Comparison of ENCODE assay signal across 11 cellular contexts in the genomic region with DNA sequence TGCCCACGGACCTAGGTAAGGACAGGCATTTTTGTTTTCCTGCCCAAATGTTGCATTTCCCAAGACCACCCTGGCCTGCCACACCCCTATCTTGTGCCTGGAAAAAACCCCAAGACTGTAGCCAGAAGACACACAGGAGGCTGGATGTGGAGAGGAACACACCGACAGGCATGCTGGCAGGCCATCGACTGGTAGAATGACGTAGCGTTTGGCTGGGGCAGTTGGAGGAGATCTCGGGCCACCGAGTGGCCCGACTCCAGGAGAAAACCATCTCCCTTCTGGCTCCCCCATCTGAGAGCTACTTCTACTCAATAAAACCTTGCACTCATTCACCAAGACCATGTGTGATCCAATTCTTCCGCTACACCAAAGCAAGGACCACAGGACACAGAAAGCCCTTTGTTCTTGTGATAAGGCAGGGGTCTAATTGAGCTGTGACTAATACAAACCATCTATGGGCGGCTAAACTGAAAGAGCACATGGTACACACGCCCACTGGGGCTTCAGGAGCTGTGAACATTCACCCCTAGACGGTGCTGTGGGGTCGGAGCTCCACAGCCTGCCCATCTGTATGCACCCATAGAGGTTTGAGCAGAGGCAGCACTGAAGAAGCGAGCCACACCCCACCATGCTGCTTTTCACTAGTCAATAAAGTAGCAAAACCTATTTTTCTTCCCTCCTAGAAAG. TPM values are rescaled to one million over a fixed set of nuclear protein-coding genes. Genes with fewer than 3 reads are reported as not detected.
DNase-seq lines count a peak whose midpoint lies in the region; ATAC-seq and TF ChIP-seq lines count a peak whose summit lies in the region.
"Had no signal": no experiment of that assay in that cellular context is flagged by ENCODE, and none has a peak within 500 bp of the region (broad histone marks: within the 10 kb centered on the region; RNA-seq: fewer than 3 reads in every experiment).

No MANE protein-coding gene starts in this region.

- H3K9me3 ChIP-seq in fibroblast of lung (ENCODE audit: control insufficient read depth, insufficient read depth, low read depth, low read length), result no peaks in the 10 kb centered on the region

- no peak overlapping the region for H3K4me3 ChIP-seq in GM12875 (ENCODE audit: low read depth, low read length)
- no peak overlapping the region for H3K4me3 ChIP-seq in fibroblast of lung (replicated peaks in 1 of 4; ENCODE audit: control extremely low read depth in 1 of 4, insufficient read depth in 1 of 4, low read depth in 3 of 4, low read length in 4 of 4)

- no peak overlapping the region for H3K27ac Mint-ChIP-seq in Calu3 (ENCODE audit: unreplicated experiment)
- H3K27ac Mint-ChIP-seq: T-helper 2 cell treated with Interferon-gamma antibody and Interleukin-4, amounts not matched to agents 5 μg/mL and 100 μg/mL, for 36 hours had no signal

- peaks cover 33% of the 10 kb centered on the region for H3K4me1 Mint-ChIP-seq in Calu3 (ENCODE audit: low read depth, unreplicated experiment)

- peaks cover 73% of the 10 kb centered on the region for H3K27me3 Mint-ChIP-seq in Calu3 (ENCODE audit: unreplicated experiment)

- H3K4me1 ChIP-seq in fibroblast of lung (ENCODE audit: control insufficient read depth, extremely low read depth, insufficient read depth, low read length), result peaks cover 2% of the 10 kb centered on the region

- peaks cover 1% of the 10 kb centered on the region for H3K36me3 Mint-ChIP-seq in Calu3 (ENCODE audit: insufficient read depth, unreplicated experiment)

- ATAC-seq in GM19035 (IDR thresholded peaks at IDR 0.05; ENCODE audit: unreplicated experiment), result no peak

- H4K20me1 ChIP-seq in fibroblast of lung (ENCODE audit: control insufficient read depth, extremely low read depth, insufficient read depth, low read length), result no peaks in the 10 kb centered on the region

- H3K27ac ChIP-seq in fibroblast of lung (ENCODE audit: insufficient read depth, low read length), result no peak overlapping the region

- CTCF ChIA-PET in Calu3 (lab: Charles Lee), result interaction anchor here (0.6 to 5.4 kb wide), 8 partner anchors 14 to 89 kb away, joined by 3 to 112 read pairs (median 6); no protein-coding TSS in a partner anchor

- peaks cover 7% of the 10 kb centered on the region for H3K27me3 ChIP-seq in fibroblast of lung (ENCODE audit: control insufficient read depth, insufficient read depth, low read length)

- TF ChIP-seq CTCF in Calu3 (IDR thresholded peaks at IDR 0.05; ENCODE audit: unreplicated experiment) (no peak), GM12875 (IDR thresholded peaks at IDR 0.05; ENCODE audit: borderline replicate concordance, insufficient read depth, low read depth, low read length) (peak; percentile 33; the same call in 1 of the 2 replicates), fibroblast of lung (conservative IDR thresholded peaks at IDR 0.05 in 1 of 2, IDR thresholded peaks at IDR 0.05 in 1 of 2; ENCODE audit: low read depth in 1 of 2, low read length in 2 of 2) (peak in 1 of 2 donors; percentile 62)

- no peaks in the 10 kb centered on the region for H3K9me3 Mint-ChIP-seq in Calu3 (ENCODE audit: low read depth, unreplicated experiment)
- H3K9me3 Mint-ChIP-seq: T-helper 2 cell treated with Interferon-gamma antibody and Interleukin-4, amounts not matched to agents 5 μg/mL and 100 μg/mL, for 36 hours had no signal

- H3K9ac ChIP-seq in fibroblast of lung (ENCODE audit: insufficient read depth, low read length), result no peak overlapping the region

- H3K4me2 ChIP-seq in fibroblast of lung (ENCODE audit: extremely low read depth, insufficient read depth, low read length), result no peak overlapping the region

- intact Hi-C loops in Calu3 (cut with micrococcal nuclease; ENCODE audit: unreplicated experiment), result no loop called here

- DNase-seq in Calu3 (peak; percentile 51), OCI-M2 (lab: John Stamatoyannopoulos, UW; ENCODE audit: unreplicated experiment) (peak; percentile 9), fibroblast of lung (ENCODE audit: low read depth in 2 of 2) (peak; percentile 50 to 66), T-helper 9 cell (no peak), DMS79 treated with DMSO at 0.1 percent for 48 hours (lab: John Stamatoyannopoulos, UW) (no peak), HK-2 (ENCODE audit: unreplicated experiment) (no peak)
- DNase-seq: KBM-7; stimulated activated CD4-positive, alpha-beta T cell treated with anti-CD3 and anti-CD28 coated beads, Interleukin-2, amount 100 ng/mL, for 48 hours had no signal

- no TSS peak for BruUV-seq in Calu3 (replicated peaks; lab: Mats Ljungman, UMichigan)

- no peak overlapping the region for H2AFZ ChIP-seq in fibroblast of lung (ENCODE audit: low read length)

- H3K36me3 ChIP-seq in fibroblast of lung (ENCODE audit: control insufficient read depth, insufficient read depth, low read length), result no peaks in the 10 kb centered on the region

- H3K79me2 ChIP-seq in fibroblast of lung (ENCODE audit: control insufficient read depth, insufficient read depth, low read length), result no peaks in the 10 kb centered on the region

- no peak overlapping the region for H3K4me3 Mint-ChIP-seq in Calu3 (ENCODE audit: low read depth, unreplicated experiment)
- H3K4me3 Mint-ChIP-seq: T-helper 2 cell treated with Interferon-gamma antibody and Interleukin-4, amounts not matched to agents 5 μg/mL and 100 μg/mL, for 36 hours had no signal

RNA-seq across cellular contexts. Expression of gene N4BP3, which starts 38.9 kb away (rescaled TPM):
- 4.8 and 6.9 TPM in 2 replicates for total RNA-seq in Calu3 (2022)
- total RNA-seq in fibroblast of lung, result 0.26 and 0.83 TPM in 2 replicates
- polyA plus RNA-seq in fibroblast of lung, result 0.06 and 0.19 TPM in 2 replicates
- 0.12 and 0.44 TPM in 2 replicates for polyA plus RNA-seq in fibroblast of lung (2012)
- polyA minus RNA-seq in fibroblast of lung (ENCODE audit: low replicate concordance), result 0.20 TPM in 1 of 2 replicates, not detected in the other

RNA-seq across cellular contexts. Expression of gene RMND5B, which starts 56.4 kb away (rescaled TPM):
- total RNA-seq in Calu3 (2022) (50.7 and 56.6 TPM in 2 replicates), fibroblast of lung (22.3 and 23.4 TPM in 2 replicates)
- 22.1 and 22.5 TPM in 2 replicates for polyA plus RNA-seq in fibroblast of lung
- polyA plus RNA-seq in fibroblast of lung (2012), result 19.4 and 22.9 TPM in 2 replicates
- 38.1 and 51.7 TPM in 2 replicates for polyA minus RNA-seq in fibroblast of lung (ENCODE audit: low replicate concordance)

Comparison
In these comparisons a context has a peak if more than half of its experiments do, and no peak if none do; other contexts are left out.
1. DNase-seq: peak in Calu3 (single experiment), OCI-M2 (single experiment) and fibroblast of lung (2 of 2); none in T-helper 9 cell (single experiment), DMS79 treated with DMSO at 0.1 percent for 48 hours (single experiment) and HK-2 (single experiment).